ENCODE assay signal across 22 cellular contexts in the genomic region with DNA sequence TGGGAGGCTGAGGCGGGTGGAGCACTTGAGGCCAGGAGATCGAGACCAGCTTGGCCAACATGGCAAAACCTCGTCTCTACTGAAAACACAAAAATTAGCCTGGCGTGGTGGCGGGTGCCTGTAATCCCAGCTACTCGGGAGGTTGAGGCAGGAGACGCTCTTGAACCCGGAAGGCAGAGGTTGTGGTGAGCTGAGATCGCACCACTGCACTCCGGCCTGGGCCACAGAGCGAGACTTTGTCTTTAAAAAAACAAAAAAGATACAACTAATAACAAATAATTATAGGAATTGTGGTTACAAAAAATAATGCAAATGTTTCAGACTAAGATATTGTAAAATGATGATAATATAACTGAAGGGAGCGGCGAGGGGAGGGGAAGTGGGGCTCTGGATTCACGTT.
"Had no signal": no experiment of that assay in that cellular context is flagged by ENCODE, and none has a peak within 500 bp of the region (broad histone marks: within the 10 kb centered on the region; RNA-seq: fewer than 3 reads in every experiment).

No MANE protein-coding gene starts in this region.

- H3K4me3 Mint-ChIP-seq: naive B cell, nephron had no signal

- DNase-seq: dermis blood vessel endothelial cell; erythroblast; foreskin keratinocyte; kidney glomerular epithelial cell; mesenchymal stem cell; naive B cell; occipital lobe; stimulated activated CD4-positive, alpha-beta T cell treated with anti-CD3 and anti-CD28 coated beads, Interleukin-12 subunit alpha, Interleukin-12 subunit beta, amount 100 ng/mL, for 4 hours; stimulated activated naive CD4-positive, alpha-beta T cell; stomach; substantia nigra; transverse colon had no signal

- H3K36me3 ChIP-seq: pancreas, prostate gland, stomach, thoracic aorta, transverse colon had no signal

- H3K9me3 ChIP-seq: pancreas, prostate gland, thoracic aorta, transverse colon had no signal

- H3K4me3 ChIP-seq: hepatocyte, lung, pancreas, prostate gland, skin epidermis, stomach, thoracic aorta, transverse colon had no signal

- ATAC-seq: foreskin keratinocyte, left lobe of liver, pancreas, sciatic nerve had no signal

- H3K4me1 ChIP-seq: foreskin keratinocyte, pancreas, prostate gland, transverse colon had no signal

- H3K27me3 ChIP-seq: hepatocyte had no signal

- H3K36me3 Mint-ChIP-seq: naive B cell had no signal

- H3K27ac ChIP-seq: foreskin keratinocyte, hepatocyte, pancreas, prostate gland, skin epidermis, stomach, thoracic aorta, transverse colon had no signal

- FAIRE-seq: colon, pancreas had no signal
